8 cellular contexts compared by ENCODE assay signal in the genomic region with DNA sequence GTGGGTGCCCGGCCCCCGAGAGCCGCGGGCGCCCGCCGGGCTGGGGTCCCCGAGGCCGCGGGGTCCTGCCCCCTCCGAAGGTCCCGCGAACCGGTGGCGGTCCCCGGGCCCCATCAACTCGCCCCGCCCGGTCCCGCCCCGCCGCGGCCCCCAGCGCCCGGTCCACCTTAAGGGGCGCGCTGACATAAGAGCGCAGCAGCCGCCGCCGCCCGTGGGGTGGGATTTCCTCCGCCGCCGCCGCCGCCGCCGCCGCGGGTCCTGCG. TPM values are rescaled to one million over a fixed set of nuclear protein-coding genes. Genes with fewer than 3 reads are reported as not detected.
DNase-seq lines count a peak whose midpoint lies in the region; ATAC-seq and TF ChIP-seq lines count a peak whose summit lies in the region.

ZDHHC8 (plus strand) TSS at position 212 of the 263 bp plus-strand sequence. CDS start 144 bp downstream, outside the sequence.

- peak; percentile 67 for ATAC-seq in CD8-positive, alpha-beta T cell
- ATAC-seq in left lobe of liver (peak; percentile 60), GM18517 (IDR thresholded peaks at IDR 0.05; ENCODE audit: unreplicated experiment) (no peak)

- peaks cover 48% of the 10 kb centered on the region for H3K4me1 ChIP-seq in CD8-positive, alpha-beta T cell (ENCODE audit: insufficient read depth, low read length)
- no peaks in the 10 kb centered on the region for H3K4me1 ChIP-seq in HAP-1

- peak within 1 kb of the TSS; percentile 68 for H3K4me3 ChIP-seq in CD8-positive, alpha-beta T cell (ENCODE audit: low read depth, low read length)
- H3K4me3 ChIP-seq in HAP-1, result peak within 1 kb of the TSS; percentile 61

- in situ Hi-C loops in HAP-1 (cut with MboI; ENCODE audit: low sequenced_read_pairs), result no loop called here

- CTCF ChIA-PET in CD8-positive, alpha-beta T cell (lab: Charles Lee), result no interaction called here

- no peaks in the 10 kb centered on the region for H3K9me3 Mint-ChIP-seq in CD8-positive, alpha-beta T cell

- peak within 1 kb of the TSS; percentile 58 for H3K27ac ChIP-seq in CD8-positive, alpha-beta T cell (ENCODE audit: low read depth, low read length)
- peak within 1 kb of the TSS; percentile 89 for H3K27ac ChIP-seq in caudate nucleus (ENCODE audit: low read depth, low read length)

- peak within 1 kb of the TSS; percentile 72 for H3K4me3 Mint-ChIP-seq in CD8-positive, alpha-beta T cell

- no peaks in the 10 kb centered on the region for H3K9me3 ChIP-seq in CD8-positive, alpha-beta T cell (ENCODE audit: low read length)
- H3K9me3 ChIP-seq in HAP-1, result no peaks in the 10 kb centered on the region

- intact Hi-C loops in CD8-positive, alpha-beta T cell (cut with DNase I, micrococcal nuclease), result loop anchor here (1.0 to 10.0 kb wide), 9 partner anchors 14 to 407 kb away; partner anchors contain the start of genes DGCR8 (in 2 of the 2), TANGO2 (in 2 of the 2), TRMT2A (in 2 of the 2) and ARVCF (in 1 of the 2)

- no peaks in the 10 kb centered on the region for H3K36me3 ChIP-seq in CD8-positive, alpha-beta T cell (ENCODE audit: insufficient read depth, low read length)
- peaks cover 10% of the 10 kb centered on the region for H3K36me3 ChIP-seq in HAP-1 (replicated peaks)

- POLR2A ChIA-PET in CD8-positive, alpha-beta T cell (lab: Charles Lee), result no interaction called here

- no peaks in the 10 kb centered on the region for H3K27me3 ChIP-seq in CD8-positive, alpha-beta T cell (ENCODE audit: insufficient read depth, low read length)
- no peaks in the 10 kb centered on the region for H3K27me3 ChIP-seq in HAP-1 (ENCODE audit: low read depth)

- peaks cover 16% of the 10 kb centered on the region for H3K36me3 Mint-ChIP-seq in CD8-positive, alpha-beta T cell

- H3K27me3 Mint-ChIP-seq in CD8-positive, alpha-beta T cell (ENCODE audit: low read depth), result no peaks in the 10 kb centered on the region

- DNase-seq in CD8-positive, alpha-beta T cell, result peak in 5 of 7 experiments; percentile 36 to 69 (median 45)
- DNase-seq in HAP-1 (ENCODE audit: low spot score in 2 of 2), result peak in 1 of 2 experiments; percentile 59
- peak; percentile 33 to 51 (median 40) for DNase-seq in T-helper 1 cell
- DNase-seq in caudate nucleus (lab: John Stamatoyannopoulos, UW), result peak in 18 of 61 donors; percentile 17 to 65 (median 50)
- no peak for DNase-seq in left lobe of liver (ENCODE audit: low spot score)
- DNase-seq in stimulated activated CD8-positive, alpha-beta memory T cell treated with anti-CD3 and anti-CD28 coated beads, Interleukin-4, amount 100 ng/mL, for 48 hours, result peak; percentile 59
- DNase-seq in NCI-H446 (lab: John Stamatoyannopoulos, UW), result no peak

- TF ChIP-seq CTCF in CD8-positive, alpha-beta T cell (IDR thresholded peaks at IDR 0.05), result no peak

- H3K27ac Mint-ChIP-seq in CD8-positive, alpha-beta T cell, result peak within 1 kb of the TSS; percentile 60

- peaks cover 33% of the 10 kb centered on the region for H3K4me1 Mint-ChIP-seq in CD8-positive, alpha-beta T cell (ENCODE audit: low read depth)

RNA-seq across cellular contexts. Expression of gene ZDHHC8, which starts in this region (rescaled TPM):
- total RNA-seq in CD8-positive, alpha-beta T cell, result 10 to 100 TPM; 39.3 to 43.4 TPM
- total RNA-seq in left lobe of liver, result 37.3 TPM

Comparison
In these comparisons a context has a peak if more than half of its experiments do, and no peak if none do; other contexts are left out.
1. DNase-seq: peak in CD8-positive, alpha-beta T cell (5 of 7), T-helper 1 cell (5 of 5) and stimulated activated CD8-positive, alpha-beta memory T cell treated with anti-CD3 and anti-CD28 coated beads, Interleukin-4, amount 100 ng/mL, for 48 hours (single experiment); none in left lobe of liver (single experiment) and NCI-H446 (0 of 2).